1 cellular context compared by ENCODE assay signal in the genomic region with DNA sequence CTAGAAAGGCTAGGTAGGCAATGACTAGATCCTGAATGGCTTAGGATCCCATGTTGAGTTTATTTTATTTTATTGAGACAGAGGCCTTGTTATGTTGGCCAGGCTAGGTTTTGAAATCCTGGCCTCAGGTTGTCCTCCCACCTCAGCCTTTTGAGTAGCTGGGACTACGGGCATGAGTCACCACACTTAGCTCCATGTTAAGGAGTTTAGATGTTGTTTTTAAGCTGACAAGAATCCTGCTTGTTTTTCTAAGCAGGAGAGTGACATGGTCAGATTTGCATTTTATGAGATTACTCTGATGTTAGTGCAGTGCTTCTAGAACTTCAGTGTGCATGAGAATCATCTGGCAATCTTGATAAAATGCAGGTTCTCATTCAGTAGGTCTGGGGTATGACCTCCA.
A peak's percentile ranks its signal among the peaks of the same experiment; 100 is the strongest.
TF ChIP-seq lines count a peak whose summit lies in the region.

No MANE protein-coding gene starts in this region.

TF ChIP-seq in HEK293, 187 proteins besides CTCF, POLR2A, EP300 and RAD21 (continued from another document):
- TF ChIP-seq, protein P1, sequence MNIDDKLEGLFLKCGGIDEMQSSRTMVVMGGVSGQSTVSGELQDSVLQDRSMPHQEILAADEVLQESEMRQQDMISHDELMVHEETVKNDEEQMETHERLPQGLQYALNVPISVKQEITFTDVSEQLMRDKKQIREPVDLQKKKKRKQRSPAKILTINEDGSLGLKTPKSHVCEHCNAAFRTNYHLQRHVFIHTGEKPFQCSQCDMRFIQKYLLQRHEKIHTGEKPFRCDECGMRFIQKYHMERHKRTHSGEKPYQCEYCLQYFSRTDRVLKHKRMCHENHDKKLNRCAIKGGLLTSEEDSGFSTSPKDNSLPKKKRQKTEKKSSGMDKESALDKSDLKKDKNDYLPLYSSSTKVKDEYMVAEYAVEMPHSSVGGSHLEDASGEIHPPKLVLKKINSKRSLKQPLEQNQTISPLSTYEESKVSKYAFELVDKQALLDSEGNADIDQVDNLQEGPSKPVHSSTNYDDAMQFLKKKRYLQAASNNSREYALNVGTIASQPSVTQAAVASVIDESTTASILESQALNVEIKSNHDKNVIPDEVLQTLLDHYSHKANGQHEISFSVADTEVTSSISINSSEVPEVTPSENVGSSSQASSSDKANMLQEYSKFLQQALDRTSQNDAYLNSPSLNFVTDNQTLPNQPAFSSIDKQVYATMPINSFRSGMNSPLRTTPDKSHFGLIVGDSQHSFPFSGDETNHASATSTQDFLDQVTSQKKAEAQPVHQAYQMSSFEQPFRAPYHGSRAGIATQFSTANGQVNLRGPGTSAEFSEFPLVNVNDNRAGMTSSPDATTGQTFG (tag by site-specific recombination; IDR thresholded peaks at IDR 0.05; ENCODE audit: borderline replicate concordance): no peak
- TF ChIP-seq, protein P2, sequence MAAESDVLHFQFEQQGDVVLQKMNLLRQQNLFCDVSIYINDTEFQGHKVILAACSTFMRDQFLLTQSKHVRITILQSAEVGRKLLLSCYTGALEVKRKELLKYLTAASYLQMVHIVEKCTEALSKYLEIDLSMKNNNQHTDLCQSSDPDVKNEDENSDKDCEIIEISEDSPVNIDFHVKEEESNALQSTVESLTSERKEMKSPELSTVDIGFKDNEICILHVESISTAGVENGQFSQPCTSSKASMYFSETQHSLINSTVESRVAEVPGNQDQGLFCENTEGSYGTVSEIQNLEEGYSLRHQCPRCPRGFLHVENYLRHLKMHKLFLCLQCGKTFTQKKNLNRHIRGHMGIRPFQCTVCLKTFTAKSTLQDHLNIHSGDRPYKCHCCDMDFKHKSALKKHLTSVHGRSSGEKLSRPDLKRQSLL (tag by site-specific recombination; IDR thresholded peaks at IDR 0.05): peak; percentile 20; the same call in 1 of the 2 replicates
- TF ChIP-seq, protein P3, sequence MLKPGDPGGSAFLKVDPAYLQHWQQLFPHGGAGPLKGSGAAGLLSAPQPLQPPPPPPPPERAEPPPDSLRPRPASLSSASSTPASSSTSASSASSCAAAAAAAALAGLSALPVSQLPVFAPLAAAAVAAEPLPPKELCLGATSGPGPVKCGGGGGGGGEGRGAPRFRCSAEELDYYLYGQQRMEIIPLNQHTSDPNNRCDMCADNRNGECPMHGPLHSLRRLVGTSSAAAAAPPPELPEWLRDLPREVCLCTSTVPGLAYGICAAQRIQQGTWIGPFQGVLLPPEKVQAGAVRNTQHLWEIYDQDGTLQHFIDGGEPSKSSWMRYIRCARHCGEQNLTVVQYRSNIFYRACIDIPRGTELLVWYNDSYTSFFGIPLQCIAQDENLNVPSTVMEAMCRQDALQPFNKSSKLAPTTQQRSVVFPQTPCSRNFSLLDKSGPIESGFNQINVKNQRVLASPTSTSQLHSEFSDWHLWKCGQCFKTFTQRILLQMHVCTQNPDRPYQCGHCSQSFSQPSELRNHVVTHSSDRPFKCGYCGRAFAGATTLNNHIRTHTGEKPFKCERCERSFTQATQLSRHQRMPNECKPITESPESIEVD (tag by site-specific recombination; IDR thresholded peaks at IDR 0.05): 0 out of 2 replicates have a peak, but pooled peaks have one; percentile 12
- no peak for TF ChIP-seq ZNF837 (tag by site-specific recombination; IDR thresholded peaks at IDR 0.05)
- TF ChIP-seq ZNF621 (tag by site-specific recombination; IDR thresholded peaks at IDR 0.05): no peak
- TF ChIP-seq GFI1B (tag by site-specific recombination; IDR thresholded peaks at IDR 0.05): peak; percentile 88
- TF ChIP-seq, protein P4, sequence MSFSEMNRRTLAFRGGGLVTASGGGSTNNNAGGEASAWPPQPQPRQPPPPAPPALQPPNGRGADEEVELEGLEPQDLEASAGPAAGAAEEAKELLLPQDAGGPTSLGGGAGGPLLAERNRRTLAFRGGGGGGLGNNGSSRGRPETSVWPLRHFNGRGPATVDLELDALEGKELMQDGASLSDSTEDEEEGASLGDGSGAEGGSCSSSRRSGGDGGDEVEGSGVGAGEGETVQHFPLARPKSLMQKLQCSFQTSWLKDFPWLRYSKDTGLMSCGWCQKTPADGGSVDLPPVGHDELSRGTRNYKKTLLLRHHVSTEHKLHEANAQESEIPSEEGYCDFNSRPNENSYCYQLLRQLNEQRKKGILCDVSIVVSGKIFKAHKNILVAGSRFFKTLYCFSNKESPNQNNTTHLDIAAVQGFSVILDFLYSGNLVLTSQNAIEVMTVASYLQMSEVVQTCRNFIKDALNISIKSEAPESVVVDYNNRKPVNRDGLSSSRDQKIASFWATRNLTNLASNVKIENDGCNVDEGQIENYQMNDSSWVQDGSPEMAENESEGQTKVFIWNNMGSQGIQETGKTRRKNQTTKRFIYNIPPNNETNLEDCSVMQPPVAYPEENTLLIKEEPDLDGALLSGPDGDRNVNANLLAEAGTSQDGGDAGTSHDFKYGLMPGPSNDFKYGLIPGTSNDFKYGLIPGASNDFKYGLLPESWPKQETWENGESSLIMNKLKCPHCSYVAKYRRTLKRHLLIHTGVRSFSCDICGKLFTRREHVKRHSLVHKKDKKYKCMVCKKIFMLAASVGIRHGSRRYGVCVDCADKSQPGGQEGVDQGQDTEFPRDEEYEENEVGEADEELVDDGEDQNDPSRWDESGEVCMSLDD (tag by site-specific recombination; IDR thresholded peaks at IDR 0.05): no peak
- peak; percentile 54 for TF ChIP-seq WT1 (tag by site-specific recombination; IDR thresholded peaks at IDR 0.05)
- TF ChIP-seq OSR2 (tag by site-specific recombination; IDR thresholded peaks at IDR 0.05): peak; percentile 46; the same call in 1 of the 2 replicates
- TF ChIP-seq ZNF791 (tag by site-specific recombination; IDR thresholded peaks at IDR 0.05): no peak
- no peak for TF ChIP-seq KLF1 (tag by site-specific recombination; IDR thresholded peaks at IDR 0.05)
- no peak for TF ChIP-seq KLF7 (tag by site-specific recombination; IDR thresholded peaks at IDR 0.05; ENCODE audit: borderline replicate concordance)
- TF ChIP-seq, protein P5, sequence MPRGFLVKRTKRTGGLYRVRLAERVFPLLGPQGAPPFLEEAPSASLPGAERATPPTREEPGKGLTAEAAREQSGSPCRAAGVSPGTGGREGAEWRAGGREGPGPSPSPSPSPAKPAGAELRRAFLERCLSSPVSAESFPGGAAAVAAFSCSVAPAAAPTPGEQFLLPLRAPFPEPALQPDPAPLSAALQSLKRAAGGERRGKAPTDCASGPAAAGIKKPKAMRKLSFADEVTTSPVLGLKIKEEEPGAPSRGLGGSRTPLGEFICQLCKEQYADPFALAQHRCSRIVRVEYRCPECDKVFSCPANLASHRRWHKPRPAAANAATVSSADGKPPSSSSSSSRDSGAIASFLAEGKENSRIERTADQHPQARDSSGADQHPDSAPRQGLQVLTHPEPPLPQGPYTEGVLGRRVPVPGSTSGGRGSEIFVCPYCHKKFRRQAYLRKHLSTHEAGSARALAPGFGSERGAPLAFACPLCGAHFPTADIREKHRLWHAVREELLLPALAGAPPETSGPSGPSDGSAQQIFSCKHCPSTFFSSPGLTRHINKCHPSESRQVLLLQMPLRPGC (tag by site-specific recombination; IDR thresholded peaks at IDR 0.05): no peak
- TF ChIP-seq OVOL3 (tag by site-specific recombination; IDR thresholded peaks at IDR 0.05): no peak
- TF ChIP-seq KLF9 (tag by site-specific recombination; IDR thresholded peaks at IDR 0.05; ENCODE audit: low read depth): no peak
- TF ChIP-seq ZNF416 (tag by site-specific recombination; IDR thresholded peaks at IDR 0.05): no peak
- no peak for TF ChIP-seq HOXC10 (CRISPR knock-in tag; IDR thresholded peaks at IDR 0.05)
- TF ChIP-seq ZNF596 (tag by site-specific recombination; IDR thresholded peaks at IDR 0.05): no peak
- TF ChIP-seq ZFP41 (tag by site-specific recombination; IDR thresholded peaks at IDR 0.05; ENCODE audit: borderline replicate concordance): no peak
- no peak for TF ChIP-seq ZNF544 (tag by site-specific recombination; IDR thresholded peaks at IDR 0.05)
